ENCODE assay signal across 9 cellular contexts in the genomic region with DNA sequence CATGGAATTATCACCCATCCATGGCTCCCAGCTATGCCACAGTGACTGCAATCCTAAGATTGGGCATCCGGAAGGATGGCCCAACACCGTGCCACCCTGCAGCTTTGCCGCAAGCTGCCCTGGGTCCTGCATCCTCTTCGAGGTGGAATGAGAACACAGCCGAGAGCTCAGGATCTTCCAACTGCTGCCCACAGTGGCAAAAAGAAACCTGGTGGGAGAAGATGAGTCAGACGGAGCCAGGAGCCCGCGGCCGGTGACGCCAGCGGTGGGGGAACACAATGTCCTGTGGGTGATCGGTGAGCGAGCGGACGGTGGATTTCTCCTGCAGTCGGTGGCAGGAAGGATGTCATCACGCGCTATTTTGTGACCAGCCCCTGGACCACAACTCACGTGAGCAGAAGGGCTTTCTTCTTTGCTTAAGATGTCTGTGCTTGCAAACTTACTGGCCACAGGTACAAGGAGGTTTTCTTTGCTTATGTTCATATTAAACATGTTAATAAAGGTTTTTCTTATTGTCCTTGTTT.
DNase-seq lines count a peak whose midpoint lies in the region; ATAC-seq and TF ChIP-seq lines count a peak whose summit lies in the region.
"Had no signal": no experiment of that assay in that cellular context is flagged by ENCODE, and none has a peak within 500 bp of the region (broad histone marks: within the 10 kb centered on the region; RNA-seq: fewer than 3 reads in every experiment).

No MANE protein-coding gene starts in this region.

- peaks cover 18% of the 10 kb centered on the region for H3K27me3 ChIP-seq in neutrophil

- H3K36me3 Mint-ChIP-seq in effector memory CD8-positive, alpha-beta T cell (ENCODE audit: insufficient read depth), result peaks cover 48% of the 10 kb centered on the region

- ATAC-seq in effector memory CD8-positive, alpha-beta T cell (replicated peaks), result peak; percentile 48
- ATAC-seq in HG03139 (IDR thresholded peaks at IDR 0.05; ENCODE audit: unreplicated experiment), result no peak

- H3K4me3 Mint-ChIP-seq in effector memory CD8-positive, alpha-beta T cell, result peak overlapping the region; percentile 91 to 92

- peaks cover 51 to 53% of the 10 kb centered on the region in 2 donors for H3K4me1 Mint-ChIP-seq in effector memory CD8-positive, alpha-beta T cell (ENCODE audit: low read depth in 2 of 2)

- no peaks in the 10 kb centered on the region for H3K9me3 ChIP-seq in neutrophil

- peak overlapping the region; percentile 100 for H3K27ac Mint-ChIP-seq in effector memory CD8-positive, alpha-beta T cell

- peaks cover 72 to 73% of the 10 kb centered on the region in 2 experiments for H3K4me1 ChIP-seq in neutrophil (ENCODE audit: control insufficient read depth in 1 of 2, insufficient read depth in 1 of 2, low read depth in 1 of 2, low read length in 1 of 2)

- no peaks in the 10 kb centered on the region for H3K36me3 ChIP-seq in neutrophil

- peak overlapping the region; percentile 69 to 78 for H3K4me3 ChIP-seq in neutrophil (ENCODE audit: low read depth in 1 of 2, low read length in 1 of 2)

- H3K27me3 Mint-ChIP-seq in effector memory CD8-positive, alpha-beta T cell, result no peaks in the 10 kb centered on the region

- TF ChIP-seq CTCF in neutrophil (IDR thresholded peaks at IDR 0.05), result peak; percentile 34

- H3K9me3 Mint-ChIP-seq in effector memory CD8-positive, alpha-beta T cell, result peaks cover 0 to 2% of the 10 kb centered on the region in 2 donors
- H3K9me3 Mint-ChIP-seq: neural crest cell had no signal

- DNase-seq in NCI-H2029 (lab: John Stamatoyannopoulos, UW), result peak; percentile 59
- no peak for DNase-seq in NCI-H2029 treated with DMSO at 0.1 percent for 48 hours (lab: John Stamatoyannopoulos, UW)
- DNase-seq in NCI-H69 (lab: John Stamatoyannopoulos, UW), result peak; percentile 74
- peak in 2 of 3 experiments; percentile 81 to 83 for DNase-seq in activated CD8-positive, alpha-beta memory T cell treated with anti-CD3 and anti-CD28 coated beads for 48 hours (ENCODE audit: low read depth in 2 of 3, low spot score in 2 of 3)
- DNase-seq in effector memory CD8-positive, alpha-beta T cell, result peak; percentile 81 to 87 (median 83)
- peak; percentile 54 for DNase-seq in superior temporal gyrus (ENCODE audit: extremely low spot score)

- peak overlapping the region; percentile 99 for H3K27ac ChIP-seq in neutrophil
